ENCODE assay signal across 21 cellular contexts in the genomic region with DNA sequence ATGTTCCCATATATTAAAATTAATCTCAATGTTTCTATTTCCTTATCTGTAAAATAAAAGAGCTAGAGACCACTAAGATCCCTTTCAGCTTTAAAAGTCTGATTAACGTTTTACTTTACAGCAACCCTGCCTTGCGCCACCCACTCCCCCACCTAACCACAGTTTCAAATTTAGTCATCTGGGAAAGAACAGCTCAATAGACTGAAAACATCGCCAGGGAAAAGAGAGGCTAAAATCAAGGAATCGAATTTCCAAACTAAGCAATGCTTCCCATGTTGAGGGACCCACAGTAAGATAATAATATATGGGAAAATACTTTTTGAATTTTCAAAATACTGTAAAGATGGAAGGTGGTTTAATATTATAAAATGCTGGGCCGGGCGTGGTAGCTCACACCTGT. TPM values are rescaled to one million over a fixed set of nuclear protein-coding genes. Genes with fewer than 3 reads are reported as not detected.
"Had no signal": no experiment of that assay in that cellular context is flagged by ENCODE, and none has a peak within 500 bp of the region (broad histone marks: within the 10 kb centered on the region; RNA-seq: fewer than 3 reads in every experiment).

No MANE protein-coding gene starts in this region.

- H3K4me3 Mint-ChIP-seq: activated naive CD4-positive, alpha-beta T cell treated with anti-CD3 and anti-CD28 coated beads for 36 hours; activated T-helper 1 cell treated with anti-CD3 and anti-CD28 coated beads, Interleukin-12 subunit alpha, Interleukin-12 subunit beta, Interleukin-2, Interleukin-4 antibody, amounts not matched to agents 30 ng/mL and 10 ng/mL and 1 ng/mL, durations not matched to agents 14 hours and 24 hours and 36 hours; naive thymus-derived CD8-positive, alpha-beta T cell; stimulated activated naive CD8-positive, alpha-beta T cell treated with anti-CD3 and anti-CD28 coated beads, Interleukin-15, Interleukin-2, amounts not matched to agents 100 ng/mL and 50 ng/mL, for 24 hours; WTC11 had no signal

- ATAC-seq: left colon; naive thymus-derived CD8-positive, alpha-beta T cell; right cardiac atrium; upper lobe of right lung; WTC11 had no signal

- H3K4me1 Mint-ChIP-seq: WTC11 had no signal

- H3K36me3 ChIP-seq: adrenal gland, colonic mucosa, spleen, upper lobe of right lung had no signal

- H3K9me3 Mint-ChIP-seq: activated naive CD4-positive, alpha-beta T cell treated with anti-CD3 and anti-CD28 coated beads for 36 hours; activated T-helper 1 cell treated with anti-CD3 and anti-CD28 coated beads, Interleukin-12 subunit alpha, Interleukin-12 subunit beta, Interleukin-2, Interleukin-4 antibody, amounts not matched to agents 30 ng/mL and 10 ng/mL and 1 ng/mL, durations not matched to agents 14 hours and 24 hours and 36 hours; naive thymus-derived CD8-positive, alpha-beta T cell; stimulated activated naive CD8-positive, alpha-beta T cell treated with anti-CD3 and anti-CD28 coated beads, Interleukin-15, Interleukin-2, amounts not matched to agents 100 ng/mL and 50 ng/mL, for 24 hours had no signal

- H3K9me3 ChIP-seq: adrenal gland, colonic mucosa, testis, upper lobe of right lung had no signal

- H3K4me3 ChIP-seq: adrenal gland, colonic mucosa, spleen, testis, upper lobe of right lung had no signal

- DNase-seq: activated CD8-positive, alpha-beta memory T cell treated with anti-CD3 and anti-CD28 coated beads, Interleukin-2, amount 50 U/mL, for 4 hours; activated naive CD4-positive, alpha-beta T cell treated with anti-CD3 and anti-CD28 coated beads for 36 hours; adrenal gland; caudate nucleus; colonic mucosa; effector CD4-positive, alpha-beta T cell; foreskin melanocyte; left colon; naive thymus-derived CD8-positive, alpha-beta T cell; nucleus accumbens; right cardiac atrium; spleen; T-helper 1 cell; testis; upper lobe of right lung had no signal

- H3K4me1 ChIP-seq: colonic mucosa, upper lobe of right lung had no signal

- H3K27ac Mint-ChIP-seq: activated naive CD4-positive, alpha-beta T cell treated with anti-CD3 and anti-CD28 coated beads for 36 hours; activated T-helper 1 cell treated with anti-CD3 and anti-CD28 coated beads, Interleukin-12 subunit alpha, Interleukin-12 subunit beta, Interleukin-2, Interleukin-4 antibody, amounts not matched to agents 30 ng/mL and 10 ng/mL and 1 ng/mL, durations not matched to agents 14 hours and 24 hours and 36 hours; naive thymus-derived CD8-positive, alpha-beta T cell; progenitor cell of endocrine pancreas; stimulated activated naive CD8-positive, alpha-beta T cell treated with anti-CD3 and anti-CD28 coated beads, Interleukin-15, Interleukin-2, amounts not matched to agents 100 ng/mL and 50 ng/mL, for 24 hours; WTC11 had no signal

RNA-seq across cellular contexts. Expression of a gene that starts 6.6 kb away (rescaled TPM):
- total RNA-seq: activated naive CD4-positive, alpha-beta T cell treated with anti-CD3 and anti-CD28 coated beads for 36 hours; activated T-helper 1 cell treated with anti-CD3 and anti-CD28 coated beads, Interleukin-12 subunit alpha, Interleukin-12 subunit beta, Interleukin-2, Interleukin-4 antibody, amounts not matched to agents 30 ng/mL and 10 ng/mL and 1 ng/mL, durations not matched to agents 14 hours and 24 hours and 36 hours; colonic mucosa; endothelial cell of umbilical vein; left colon; lung microvascular endothelial cell; progenitor cell of endocrine pancreas; right cardiac atrium had no signal
